In the genomic region with DNA sequence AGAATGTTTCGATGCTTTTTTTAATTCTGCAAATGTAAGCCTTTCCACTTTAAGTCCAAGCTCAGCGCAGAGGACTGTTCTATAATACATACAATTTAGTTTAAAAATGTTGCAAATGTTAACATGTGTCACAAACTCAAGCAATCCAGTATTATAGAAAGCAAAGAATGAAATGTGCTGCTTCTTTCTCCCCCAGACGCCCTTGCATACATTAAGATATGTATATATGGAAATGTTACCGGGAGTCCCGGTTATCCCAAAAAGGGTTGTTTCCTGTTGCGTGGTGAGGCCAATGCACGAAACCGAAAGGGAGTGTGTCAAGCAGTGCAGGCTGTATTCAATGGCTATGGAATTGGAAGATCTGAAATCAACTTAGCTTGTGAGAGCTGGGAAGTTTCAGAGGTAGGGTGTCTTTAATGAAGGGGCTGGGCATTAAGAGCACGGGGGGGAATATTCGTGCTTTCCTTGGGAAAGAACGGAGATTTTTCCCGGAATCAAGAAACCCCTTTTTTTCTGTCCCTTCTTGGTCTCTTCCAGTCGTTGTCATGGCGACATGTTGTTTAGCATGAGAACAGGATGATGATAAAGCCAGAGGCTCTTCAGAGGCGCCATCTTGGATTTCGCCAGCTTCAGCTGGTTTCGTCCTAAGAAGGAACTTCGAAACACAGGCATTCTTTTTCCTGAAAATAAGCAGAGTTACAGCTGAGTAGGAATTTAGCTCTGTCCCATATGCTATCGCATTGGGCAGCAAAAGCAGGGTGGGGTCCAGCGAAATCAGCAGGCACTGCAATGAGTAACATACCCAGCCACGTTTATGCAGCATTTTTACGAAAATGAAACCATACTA, we compare ENCODE assay signal across 8 cellular contexts. TPM values are rescaled to one million over a fixed set of nuclear protein-coding genes. Genes with fewer than 3 reads are reported as not detected.
DNase-seq lines count a peak whose midpoint lies in the region; ATAC-seq and TF ChIP-seq lines count a peak whose summit lies in the region.

No MANE protein-coding gene starts in this region.

- H3K36me3 Mint-ChIP-seq in activated naive CD8-positive, alpha-beta T cell treated with anti-CD3 and anti-CD28 coated beads, Interleukin-2, amount 10 ng/mL, durations not matched to agents 7 days and 5 days: no peaks in the 10 kb centered on the region
- H3K36me3 Mint-ChIP-seq in osteocyte (ENCODE audit: unreplicated experiment): no peaks in the 10 kb centered on the region

- TF ChIP-seq CTCF in GM10248 (IDR thresholded peaks at IDR 0.05; ENCODE audit: control extremely low read depth, extremely low read depth, low read depth, missing control alignments) (no peak), osteocyte (IDR thresholded peaks at IDR 0.05) (peak; percentile 10), tibial nerve (IDR thresholded peaks at IDR 0.05) (peak in 2 of 5 experiments; percentile 4 to 19)

- H3K36me3 ChIP-seq in tibial nerve: no peaks in the 10 kb centered on the region

- H3K27ac Mint-ChIP-seq in activated naive CD8-positive, alpha-beta T cell treated with anti-CD3 and anti-CD28 coated beads, Interleukin-2, amount 10 ng/mL, durations not matched to agents 7 days and 5 days: peak overlapping the region; percentile 94
- peak overlapping the region; percentile 99 for H3K27ac Mint-ChIP-seq in osteocyte (ENCODE audit: unreplicated experiment)

- intact Hi-C loops in head of caudate nucleus (cut with DNase I): loop anchor here (2.0 to 10.0 kb wide), 4 partner anchors 19 to 265 kb away; a partner anchor contains a TSS

- ATAC-seq in HG02623 (IDR thresholded peaks at IDR 0.05; ENCODE audit: unreplicated experiment): peak; percentile 65
- ATAC-seq in activated naive CD8-positive, alpha-beta T cell treated with anti-CD3 and anti-CD28 coated beads, Interleukin-2, amount 10 ng/mL, durations not matched to agents 7 days and 5 days (ENCODE audit: low read depth): peak; percentile 80

- H3K27me3 ChIP-seq in tibial nerve: no peaks in the 10 kb centered on the region

- no peaks in the 10 kb centered on the region for H3K9me3 ChIP-seq in tibial nerve

- H3K27ac ChIP-seq in tibial nerve: peak overlapping the region; percentile 91 to 95 (median 94)

- POLR2A ChIA-PET in GM10248 (lab: Yijun Ruan, JAX): interaction anchor here (0.5 to 2.5 kb wide), 4 partner anchors 25 to 511 kb away, joined by 3 to 12 read pairs (median 3); no protein-coding TSS in a partner anchor
- POLR2A ChIA-PET in activated naive CD8-positive, alpha-beta T cell treated with anti-CD3 and anti-CD28 coated beads, Interleukin-2, amount 10 ng/mL, durations not matched to agents 7 days and 5 days (lab: Charles Lee): interaction anchor here (0.5 to 6.1 kb wide), 43 partner anchors 9 to 1089 kb away, joined by 3 to 98 read pairs (median 6); a partner anchor contains a TSS

- H3K27me3 Mint-ChIP-seq in activated naive CD8-positive, alpha-beta T cell treated with anti-CD3 and anti-CD28 coated beads, Interleukin-2, amount 10 ng/mL, durations not matched to agents 7 days and 5 days: no peaks in the 10 kb centered on the region
- H3K27me3 Mint-ChIP-seq in osteocyte (ENCODE audit: unreplicated experiment): no peaks in the 10 kb centered on the region

- H3K4me1 ChIP-seq in tibial nerve: peaks cover 0 to 36% (median 17%) of the 10 kb centered on the region in 4 donors

- H3K9me3 Mint-ChIP-seq in activated naive CD8-positive, alpha-beta T cell treated with anti-CD3 and anti-CD28 coated beads, Interleukin-2, amount 10 ng/mL, durations not matched to agents 7 days and 5 days: no peaks in the 10 kb centered on the region
- no peaks in the 10 kb centered on the region for H3K9me3 Mint-ChIP-seq in osteocyte (ENCODE audit: unreplicated experiment)

- CTCF ChIA-PET in GM10248 (lab: Yijun Ruan, JAX): interaction anchor here (0.8 to 5.1 kb wide), 38 partner anchors 8 to 743 kb away, joined by 3 to 44 read pairs (median 4); a partner anchor contains a TSS

- peak; percentile 75 for DNase-seq in GM10248 (ENCODE audit: extremely low spot score)
- peak; percentile 98 for DNase-seq in NCI-H1105 treated with DMSO at 0.1 percent for 48 hours (lab: John Stamatoyannopoulos, UW)
- DNase-seq in SKM-1 (lab: John Stamatoyannopoulos, UW; ENCODE audit: unreplicated experiment): peak; percentile 87
- DNase-seq in activated naive CD8-positive, alpha-beta T cell treated with anti-CD3 and anti-CD28 coated beads, Interleukin-2, amount 10 ng/mL, durations not matched to agents 7 days and 5 days: peak; percentile 70
- peak; percentile 67 to 96 (median 89) for DNase-seq in head of caudate nucleus
- DNase-seq in osteocyte (ENCODE audit: extremely low spot score, unreplicated experiment): peak; percentile 92
- DNase-seq in tibial nerve (ENCODE audit: low spot score in 2 of 2): peak; percentile 72 to 73

- peak; percentile 76 to 95 for TF ChIP-seq EP300 in tibial nerve (IDR thresholded peaks at IDR 0.05)

- H3K4me1 Mint-ChIP-seq in activated naive CD8-positive, alpha-beta T cell treated with anti-CD3 and anti-CD28 coated beads, Interleukin-2, amount 10 ng/mL, durations not matched to agents 7 days and 5 days: peaks cover 20% of the 10 kb centered on the region
- H3K4me1 Mint-ChIP-seq in osteocyte (ENCODE audit: unreplicated experiment): peaks cover 36% of the 10 kb centered on the region

- peak; percentile 66 to 77 for TF ChIP-seq POLR2A in tibial nerve (IDR thresholded peaks at IDR 0.05)

- WGBS in tibial nerve, 2 donors: 0 to 1% methylated on average over 22 of the region's 22 CpGs

- H3K4me3 ChIP-seq in tibial nerve: peak overlapping the region; percentile 75 to 90 (median 78)

- H3K4me3 Mint-ChIP-seq in activated naive CD8-positive, alpha-beta T cell treated with anti-CD3 and anti-CD28 coated beads, Interleukin-2, amount 10 ng/mL, durations not matched to agents 7 days and 5 days: peak overlapping the region; percentile 87
- H3K4me3 Mint-ChIP-seq in osteocyte (ENCODE audit: unreplicated experiment): peak overlapping the region; percentile 91

RNA-seq across cellular contexts. Expression of a gene that starts 10.1 kb away (rescaled TPM):
- total RNA-seq in activated naive CD8-positive, alpha-beta T cell treated with anti-CD3 and anti-CD28 coated beads, Interleukin-2, amount 10 ng/mL, durations not matched to agents 7 days and 5 days: 10 to 100 TPM; 17.0 to 17.5 TPM
- total RNA-seq in osteocyte: 35.5 and 40.1 TPM in 2 replicates
- total RNA-seq in tibial nerve: 10 to 100 TPM; 18.8 to 33.6 (median 25.8) TPM

RNA-seq across cellular contexts. Expression of a gene that starts 18.2 kb away (rescaled TPM):
- 10 to 100 TPM; 85.3 to 85.6 TPM for total RNA-seq in activated naive CD8-positive, alpha-beta T cell treated with anti-CD3 and anti-CD28 coated beads, Interleukin-2, amount 10 ng/mL, durations not matched to agents 7 days and 5 days
- total RNA-seq in osteocyte (90.2 and 93.1 TPM in 2 replicates), tibial nerve (100 to 1,000 TPM; 130 to 185 (median 155) TPM)

Comparison
In these comparisons a context has a peak if more than half of its experiments do, and no peak if none do; other contexts are left out.
1. Peak in every context shown above with its lines: DNase-seq, ATAC-seq, H3K4me3 ChIP-seq and H3K27ac ChIP-seq.